Comparison of ENCODE assay signal across 8 cellular contexts in genomic region chr4:83282049-83282535, GRCh38. TPM values are rescaled to one million over a fixed set of nuclear protein-coding genes. Genes with fewer than 3 reads are reported as not detected.
DNase-seq lines count a peak whose midpoint lies in the region; ATAC-seq and TF ChIP-seq lines count a peak whose summit lies in the region.

No MANE protein-coding gene starts in this region.

- DNase-seq in Ammon's horn (ENCODE audit: low spot score) (peak; percentile 67), NCI-H2227 treated with DMSO at 0.1 percent for 48 hours (lab: John Stamatoyannopoulos, UW) (peak; percentile 22), epithelial cell of proximal tubule (ENCODE audit: low read depth) (no peak)
- peak; percentile 42 for DNase-seq in activated CD4-positive, alpha-beta memory T cell treated with anti-CD3 and anti-CD28 coated beads for 36 hours

- no peaks in the 10 kb centered on the region for H3K79me2 ChIP-seq in parathyroid adenoma

- peaks cover 12% of the 10 kb centered on the region for H3K36me3 Mint-ChIP-seq in activated CD4-positive, alpha-beta memory T cell treated with anti-CD3 and anti-CD28 coated beads for 36 hours

- H3K4me1 ChIP-seq in parathyroid adenoma = peaks cover 3% of the 10 kb centered on the region

- no peak overlapping the region for H3K9ac ChIP-seq in parathyroid adenoma

- H3K27ac ChIP-seq in parathyroid adenoma = no peak overlapping the region

- CTCF ChIA-PET in activated CD4-positive, alpha-beta memory T cell treated with anti-CD3 and anti-CD28 coated beads for 36 hours (lab: Charles Lee) = interaction anchor here (0.6 to 5.6 kb wide), 34 partner anchors 10 to 440 kb away, joined by 3 to 53 read pairs (median 4); partner anchors contain the start of genes COPS4, HELQ and MRPS18C

- H3K27me3 ChIP-seq in parathyroid adenoma (ENCODE audit: control insufficient read depth, insufficient read depth, low read length) = no peaks in the 10 kb centered on the region

- H3K9me3 Mint-ChIP-seq in activated CD4-positive, alpha-beta memory T cell treated with anti-CD3 and anti-CD28 coated beads for 36 hours = no peaks in the 10 kb centered on the region

- peaks cover 43% of the 10 kb centered on the region for H3K4me1 Mint-ChIP-seq in activated CD4-positive, alpha-beta memory T cell treated with anti-CD3 and anti-CD28 coated beads for 36 hours (ENCODE audit: low read depth)

- H3K36me3 ChIP-seq in parathyroid adenoma (ENCODE audit: control insufficient read depth, insufficient read depth, low read length) = no peaks in the 10 kb centered on the region

- no peak overlapping the region for H3K27ac Mint-ChIP-seq in activated CD4-positive, alpha-beta memory T cell treated with anti-CD3 and anti-CD28 coated beads for 36 hours

- no peak overlapping the region for H2AFZ ChIP-seq in parathyroid adenoma

- intact Hi-C loops in activated CD4-positive, alpha-beta memory T cell treated with anti-CD3 and anti-CD28 coated beads for 36 hours (cut with micrococcal nuclease) = loop anchor here (1.0 to 5.0 kb wide), 6 partner anchors 22 to 910 kb away; partner anchors contain the start of gene HNRNPD

- TF ChIP-seq CTCF in GM12875 (IDR thresholded peaks at IDR 0.05; ENCODE audit: borderline replicate concordance, insufficient read depth, low read depth, low read length) (peak; percentile 54), epithelial cell of proximal tubule (conservative IDR thresholded peaks at IDR 0.05; ENCODE audit: low read depth, low read length) (peak; percentile 76), parathyroid adenoma (IDR thresholded peaks at IDR 0.05) (peak; percentile 58)

- POLR2A ChIA-PET in activated CD4-positive, alpha-beta memory T cell treated with anti-CD3 and anti-CD28 coated beads for 36 hours (lab: Charles Lee) = no interaction called here

- H3K4me3 ChIP-seq in GM12875 (ENCODE audit: low read depth, low read length) (no peak overlapping the region), epithelial cell of proximal tubule (ENCODE audit: low read depth, low read length) (no peak overlapping the region), parathyroid adenoma (ENCODE audit: low read depth, low read length) (no peak overlapping the region)

- no peaks in the 10 kb centered on the region for H3K27me3 Mint-ChIP-seq in activated CD4-positive, alpha-beta memory T cell treated with anti-CD3 and anti-CD28 coated beads for 36 hours

- no peaks in the 10 kb centered on the region for H3K9me3 ChIP-seq in parathyroid adenoma (ENCODE audit: control insufficient read depth, low read length)

- H3K4me3 Mint-ChIP-seq in activated CD4-positive, alpha-beta memory T cell treated with anti-CD3 and anti-CD28 coated beads for 36 hours = no peak overlapping the region

- ATAC-seq in HG02840 (IDR thresholded peaks at IDR 0.05; ENCODE audit: low FRiP score, unreplicated experiment) = no peak
- ATAC-seq in HG03159 (IDR thresholded peaks at IDR 0.05; ENCODE audit: unreplicated experiment) = no peak

- H3K4me2 ChIP-seq in parathyroid adenoma (ENCODE audit: low read length) = no peak overlapping the region

RNA-seq across cellular contexts. Expression of gene COQ2, which starts 2.5 kb away (rescaled TPM):
- 10 to 100 TPM; 15.9 to 18.7 TPM for total RNA-seq in activated CD4-positive, alpha-beta memory T cell treated with anti-CD3 and anti-CD28 coated beads for 36 hours
- total RNA-seq in epithelial cell of proximal tubule = 28.8 and 36.4 TPM in 2 replicates

RNA-seq across cellular contexts. Expression of gene HPSE, which starts 52.6 kb away (rescaled TPM):
- total RNA-seq in activated CD4-positive, alpha-beta memory T cell treated with anti-CD3 and anti-CD28 coated beads for 36 hours = 10 to 100 TPM; 16.5 TPM
- total RNA-seq in epithelial cell of proximal tubule = 0.69 and 3.8 TPM in 2 replicates
